In genomic region chr1:12472798-12473551, GRCh38 we compare ENCODE assay signal across 8 cellular contexts.
DNase-seq lines count a peak whose midpoint lies in the region; ATAC-seq, FAIRE-seq and TF ChIP-seq lines count a peak whose summit lies in the region.

No MANE protein-coding gene starts in this region.

- peak overlapping the region; percentile 51 for H3K27ac ChIP-seq in CD4-positive, alpha-beta memory T cell (ENCODE audit: low read depth, low read length)

- no peaks in the 10 kb centered on the region for H3K27me3 ChIP-seq in CD4-positive, alpha-beta memory T cell (ENCODE audit: insufficient read depth, low read length)
- H3K27me3 ChIP-seq in bronchial epithelial cell (ENCODE audit: control insufficient read depth, insufficient read depth, low read length), result no peaks in the 10 kb centered on the region

- H3K4me3 Mint-ChIP-seq in CD4-positive, alpha-beta memory T cell, result peak overlapping the region; percentile 72 to 85 (median 84)

- peak overlapping the region; percentile 93 to 98 (median 95) for H3K27ac Mint-ChIP-seq in CD4-positive, alpha-beta memory T cell

- H3K4me1 Mint-ChIP-seq in CD4-positive, alpha-beta memory T cell, result peaks cover 54 to 91% (median 70%) of the 10 kb centered on the region in 4 donors

- FAIRE-seq in bronchial epithelial cell (lab: Jason Lieb, UNC), result no peak

- H3K27me3 Mint-ChIP-seq in CD4-positive, alpha-beta memory T cell, result no peaks in the 10 kb centered on the region

- peak overlapping the region in 1 of 2 donors; percentile 23 for H3K4me3 ChIP-seq in CD4-positive, alpha-beta memory T cell (ENCODE audit: low read length in 2 of 2)
- H3K4me3 ChIP-seq in bronchial epithelial cell (ENCODE audit: low read depth, low read length), result no peak overlapping the region

- POLR2A ChIA-PET in CD4-positive, alpha-beta memory T cell (lab: Charles Lee; ENCODE audit: partially characterized antibody), result interaction anchor here (0.7 to 7.8 kb wide), 12 partner anchors 10 to 145 kb away, joined by 3 to 66 read pairs (median 4); partner anchors contain the start of gene DHRS3

- no peaks in the 10 kb centered on the region for H3K9me3 Mint-ChIP-seq in CD4-positive, alpha-beta memory T cell

- H3K9me3 ChIP-seq in CD4-positive, alpha-beta memory T cell (ENCODE audit: control insufficient read depth in 1 of 2, low read length in 2 of 2), result no peaks in the 10 kb centered on the region

- peaks cover 79% of the 10 kb centered on the region for H3K4me1 ChIP-seq in CD4-positive, alpha-beta memory T cell (ENCODE audit: insufficient read depth, low read length)

- peak; percentile 30 to 71 (median 45) for DNase-seq in CD4-positive, alpha-beta memory T cell
- DNase-seq in UCSD-AML1 (lab: John Stamatoyannopoulos, UW; ENCODE audit: unreplicated experiment), result peak; percentile 74
- DNase-seq in bronchial epithelial cell (ENCODE audit: low read depth), result peak; percentile 67
- DNase-seq in stimulated activated CD4-positive, alpha-beta T cell treated with anti-CD3 and anti-CD28 coated beads, Interleukin-12 subunit alpha, Interleukin-12 subunit beta, amount 100 ng/mL, for 48 hours (ENCODE audit: low read depth in 2 of 3, low spot score in 1 of 3), result peak; percentile 65 to 84 (median 73)
- no peak for DNase-seq in mesenteric fat pad (ENCODE audit: low spot score)
- DNase-seq in effector CD8-positive, alpha-beta T cell (lab: John Stamatoyannopoulos, UW), result no peak
- DNase-seq in D341Med (ENCODE audit: low spot score), result no peak

- CTCF ChIA-PET in CD4-positive, alpha-beta memory T cell (lab: Charles Lee; ENCODE audit: partially characterized antibody), result interaction anchor here (0.6 to 2.3 kb wide), 5 partner anchors 21 to 66 kb away, joined by 3 to 5 read pairs (median 3); no protein-coding TSS in a partner anchor

- peaks cover 5 to 10% of the 10 kb centered on the region in 2 donors for H3K36me3 Mint-ChIP-seq in CD4-positive, alpha-beta memory T cell

- ATAC-seq in GM18867 (IDR thresholded peaks at IDR 0.05; ENCODE audit: unreplicated experiment), result no peak

- H3K36me3 ChIP-seq in CD4-positive, alpha-beta memory T cell (ENCODE audit: insufficient read depth, low read length), result no peaks in the 10 kb centered on the region
- H3K36me3 ChIP-seq in bronchial epithelial cell (ENCODE audit: control insufficient read depth, insufficient read depth, low read length), result no peaks in the 10 kb centered on the region

- intact Hi-C loops in CD4-positive, alpha-beta memory T cell (cut with micrococcal nuclease), result loop anchor here (2.0 to 5.0 kb wide), 2 partner anchors 24 to 36 kb away; no protein-coding TSS in a partner anchor

- no peak for TF ChIP-seq CTCF in bronchial epithelial cell (IDR thresholded peaks at IDR 0.05; ENCODE audit: insufficient read depth, low read length, severe bottlenecking)

Comparison
In these comparisons a context has a peak if more than half of its experiments do, and no peak if none do; other contexts are left out.
1. DNase-seq: peak in CD4-positive, alpha-beta memory T cell (5 of 5), UCSD-AML1 (single experiment), bronchial epithelial cell (single experiment) and stimulated activated CD4-positive, alpha-beta T cell treated with anti-CD3 and anti-CD28 coated beads, Interleukin-12 subunit alpha, Interleukin-12 subunit beta, amount 100 ng/mL, for 48 hours (3 of 3); none in mesenteric fat pad (single experiment), effector CD8-positive, alpha-beta T cell (single experiment) and D341Med (single experiment).